ENCODE assay signal across 15 cellular contexts in the genomic region with DNA sequence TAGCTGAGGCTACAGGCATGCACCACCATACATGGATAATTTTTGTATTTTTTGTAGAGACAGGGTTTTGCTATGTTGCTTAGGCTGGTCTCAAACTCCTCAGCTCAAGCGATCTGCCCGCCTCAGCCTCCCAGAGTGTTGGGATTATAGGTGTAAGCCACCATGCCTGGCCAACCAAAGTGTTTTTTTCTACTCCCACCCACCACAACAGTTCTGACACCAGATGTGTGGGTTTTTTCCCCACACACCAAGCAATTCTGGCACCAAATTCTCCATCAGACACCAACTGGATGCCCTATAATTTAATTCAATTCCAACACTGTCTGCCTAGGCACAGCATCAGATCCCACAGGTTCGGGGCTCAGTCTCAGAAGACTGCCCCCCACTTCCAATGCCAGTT. TPM values are rescaled to one million over a fixed set of nuclear protein-coding genes. Genes with fewer than 3 reads are reported as not detected.
DNase-seq lines count a peak whose midpoint lies in the region; ATAC-seq and TF ChIP-seq lines count a peak whose summit lies in the region.
"Had no signal": no experiment of that assay in that cellular context is flagged by ENCODE, and none has a peak within 500 bp of the region (broad histone marks: within the 10 kb centered on the region; RNA-seq: fewer than 3 reads in every experiment).

No MANE protein-coding gene starts in this region.

- no peak for TF ChIP-seq EP300 in esophagus muscularis mucosa (IDR thresholded peaks at IDR 0.05)

- WGBS in esophagus muscularis mucosa, result 97% methylated on average over 3 of the region's 3 CpGs

- peak; percentile 45 for DNase-seq in activated CD8-positive, alpha-beta memory T cell treated with anti-CD3 and anti-CD28 coated beads for 24 hours
- DNase-seq in activated CD8-positive, alpha-beta memory T cell treated with anti-CD3 and anti-CD28 coated beads, Interleukin-2, amount 50 U/mL, for 4 hours, result no peak
- DNase-seq in caudate nucleus (lab: John Stamatoyannopoulos, UW), result no peak
- DNase-seq in esophagus muscularis mucosa (ENCODE audit: extremely low spot score), result peak; percentile 42
- DNase-seq in NCI-H748 treated with DMSO at 0.1 percent for 48 hours (lab: John Stamatoyannopoulos, UW), result no peak
- no peak for DNase-seq in NCI-H748 (lab: John Stamatoyannopoulos, UW; ENCODE audit: unreplicated experiment)
- DNase-seq: AML-193; CD4-positive, alpha-beta memory T cell; DMS79; GDM1; GOT3; H7 had no signal

- no peak for ATAC-seq in GM19395 (IDR thresholded peaks at IDR 0.05; ENCODE audit: unreplicated experiment)

- H3K27ac ChIP-seq in caudate nucleus (ENCODE audit: low read depth, low read length), result peak overlapping the region; percentile 9
- no peak overlapping the region for H3K27ac ChIP-seq in esophagus muscularis mucosa (replicated peaks in 1 of 4)
- H3K27ac ChIP-seq: 22Rv1 had no signal

- peaks cover 4 to 26% (median 19%) of the 10 kb centered on the region in 4 donors for H3K4me1 ChIP-seq in esophagus muscularis mucosa

- no peaks in the 10 kb centered on the region for H3K36me3 ChIP-seq in esophagus muscularis mucosa

- peaks cover 0 to 35% (median 5%) of the 10 kb centered on the region in 4 donors for H3K27me3 ChIP-seq in esophagus muscularis mucosa

- no peaks in the 10 kb centered on the region for H3K9me3 ChIP-seq in esophagus muscularis mucosa
- H3K9me3 ChIP-seq: A549 had no signal

- no peak for TF ChIP-seq CTCF in esophagus muscularis mucosa (IDR thresholded peaks at IDR 0.05)

- intact Hi-C loops in esophagus muscularis mucosa (cut with DNase I), result no loop called here

- TF ChIP-seq POLR2A in esophagus muscularis mucosa (IDR thresholded peaks at IDR 0.05; ENCODE audit: low read depth), result no peak

- H3K4me3 ChIP-seq in esophagus muscularis mucosa, result no peak overlapping the region
- H3K4me3 ChIP-seq: A549 had no signal

RNA-seq across cellular contexts. Expression of gene KLHDC8A, which starts 20.6 kb away (rescaled TPM):
- 1 to 10 TPM in 2 of 4 donors, under 1 TPM in 2; 0.32 to 2.0 (median 1.2) TPM for total RNA-seq in esophagus muscularis mucosa
- total RNA-seq: CD4-positive, alpha-beta memory T cell had no signal

RNA-seq across cellular contexts. Expression of gene LEMD1, which starts 44.5 kb away (rescaled TPM):
- total RNA-seq in esophagus muscularis mucosa, result not detected

RNA-seq across cellular contexts. Expression of gene NUAK2, which starts 55.8 kb away (rescaled TPM):
- total RNA-seq in esophagus muscularis mucosa, result under 1 TPM; 0.42 to 0.86 (median 0.74) TPM

Comparison
In these comparisons a context has a peak if more than half of its experiments do, and no peak if none do; other contexts are left out.
1. DNase-seq: peak in activated CD8-positive, alpha-beta memory T cell treated with anti-CD3 and anti-CD28 coated beads for 24 hours (single experiment) and esophagus muscularis mucosa (single experiment); none in activated CD8-positive, alpha-beta memory T cell treated with anti-CD3 and anti-CD28 coated beads, Interleukin-2, amount 50 U/mL, for 4 hours (single experiment), caudate nucleus (0 of 61), NCI-H748 treated with DMSO at 0.1 percent for 48 hours (single experiment) and NCI-H748 (single experiment).